8 cellular contexts compared by ENCODE assay signal in genomic region chr10:89702121-89702480, GRCh38. TPM values are rescaled to one million over a fixed set of nuclear protein-coding genes. Genes with fewer than 3 reads are reported as not detected.
A peak's percentile ranks its signal among the peaks of the same experiment; 100 is the strongest.
DNase-seq lines count a peak whose midpoint lies in the region; ATAC-seq and TF ChIP-seq lines count a peak whose summit lies in the region.

No MANE protein-coding gene starts in this region.

- TF ChIP-seq POLR2A in GM18505 (IDR thresholded peaks at IDR 0.05; ENCODE audit: borderline replicate concordance, extremely low read depth, insufficient read depth, insufficient read length): no peak

- DNase-seq in COLO668 (lab: John Stamatoyannopoulos, UW; ENCODE audit: unreplicated experiment): peak; percentile 1
- peak; percentile 1 for DNase-seq in HuH-7 (ENCODE audit: low spot score)
- DNase-seq in activated CD4-positive, alpha-beta T cell treated with anti-CD3 and anti-CD28 coated beads, Interleukin-2, amount 50 U/mL, for 48 hours: peak; percentile 11 to 31
- DNase-seq in foreskin keratinocyte: peak in 1 of 2 donors; percentile 19
- no peak for DNase-seq in HT-29 (ENCODE audit: low spot score)

- peak; percentile 3 for ATAC-seq in foreskin keratinocyte
- ATAC-seq in GM18505 (IDR thresholded peaks at IDR 0.05; ENCODE audit: unreplicated experiment): no peak
- ATAC-seq in HG03342 (IDR thresholded peaks at IDR 0.05; ENCODE audit: unreplicated experiment): no peak

- H3K27ac ChIP-seq in foreskin keratinocyte: peak overlapping the region; percentile 91
- H3K27ac ChIP-seq in skin epidermis: peak overlapping the region in 16 of 21 experiments; percentile 32 to 91 (median 84)

- H3K27me3 ChIP-seq in foreskin keratinocyte: no peaks in the 10 kb centered on the region

- TF ChIP-seq CTCF in foreskin keratinocyte (conservative IDR thresholded peaks at IDR 0.05): no peak

- H3K4me3 ChIP-seq in skin epidermis: peak overlapping the region; percentile 61 to 79 (median 70)

- H3K4me1 ChIP-seq in foreskin keratinocyte: peaks cover 4% of the 10 kb centered on the region

RNA-seq across cellular contexts. Expression of gene KIF20B, which starts 0.7 kb away (rescaled TPM):
- total RNA-seq in foreskin keratinocyte: 25.2 and 30.4 TPM in 2 replicates
- 5.7 and 7.9 TPM in 2 replicates for polyA plus RNA-seq in foreskin keratinocyte
- 8.8 and 9.8 TPM in 2 replicates for total RNA-seq in HT-29 (2014; rRNA removed; shearing (Covaris generic))

RNA-seq across cellular contexts. Expression of gene PANK1, which starts 57.1 kb away (rescaled TPM):
- 6.1 and 8.4 TPM in 2 replicates for total RNA-seq in foreskin keratinocyte
- 2.6 and 3.9 TPM in 2 replicates for polyA plus RNA-seq in foreskin keratinocyte
- total RNA-seq in HT-29 (2014; rRNA removed; shearing (Covaris generic)): 9.1 and 13.4 TPM in 2 replicates
